Comparison of ENCODE assay signal across 9 cellular contexts in the genomic region with DNA sequence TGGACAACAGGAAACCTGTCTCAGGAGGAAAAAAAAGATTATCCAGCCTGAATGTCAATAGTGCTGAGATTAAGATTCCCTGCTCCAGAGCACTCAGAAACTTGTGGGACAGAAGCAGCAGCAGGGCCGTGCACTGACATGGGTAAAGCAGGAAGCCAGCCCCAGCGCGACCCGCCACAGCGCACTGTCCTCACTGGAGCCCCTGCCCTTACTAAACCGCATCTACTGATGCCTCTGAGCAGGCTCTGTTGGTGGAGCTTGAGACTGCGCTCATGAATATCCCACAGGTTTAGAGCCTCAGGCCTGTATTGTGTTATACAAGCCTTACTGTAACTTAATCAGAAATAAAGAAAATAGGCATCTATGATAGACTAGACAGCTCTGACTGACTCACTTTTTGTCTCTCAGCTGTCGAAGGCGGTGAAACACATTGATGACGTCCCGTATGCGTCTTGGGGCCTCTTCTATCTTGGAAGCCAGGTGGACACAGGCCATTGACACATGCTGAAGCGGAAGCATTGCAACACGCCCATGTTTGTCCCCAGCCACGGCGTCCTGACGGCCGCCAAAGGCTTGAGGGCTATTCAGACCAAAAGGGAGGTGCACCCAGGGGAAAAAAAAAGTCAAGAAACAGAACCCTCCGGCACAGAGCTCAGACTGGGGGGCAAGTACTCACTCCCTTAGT. TPM values are rescaled to one million over a fixed set of nuclear protein-coding genes. Genes with fewer than 3 reads are reported as not detected.
DNase-seq lines count a peak whose midpoint lies in the region; ATAC-seq, FAIRE-seq and TF ChIP-seq lines count a peak whose summit lies in the region.
"Had no signal": no experiment of that assay in that cellular context is flagged by ENCODE, and none has a peak within 500 bp of the region (broad histone marks: within the 10 kb centered on the region; RNA-seq: fewer than 3 reads in every experiment).

No MANE protein-coding gene starts in this region.

- H3K4me3 Mint-ChIP-seq in osteocyte (ENCODE audit: unreplicated experiment) = peak overlapping the region; percentile 85

- DNase-seq in GM06990 (ENCODE audit: extremely low read depth, insufficient read length) = no peak
- DNase-seq in Peyer's patch = no peak
- peak; percentile 70 for DNase-seq in epithelial cell of esophagus (ENCODE audit: low read depth)
- DNase-seq in osteocyte (ENCODE audit: extremely low spot score, unreplicated experiment) = no peak
- DNase-seq in NCI-H446 treated with DMSO at 0.1 percent for 48 hours (lab: John Stamatoyannopoulos, UW) = no peak
- no peak for DNase-seq in RCC 7860 (ENCODE audit: low spot score)
- no peak for DNase-seq in ecto neural progenitor cell (ENCODE audit: low spot score)

- no peak for TF ChIP-seq CTCF in GM06990 (IDR thresholded peaks at IDR 0.05; ENCODE audit: insufficient read depth, low read length, poor library complexity, severe bottlenecking)
- no peak for TF ChIP-seq CTCF in Peyer's patch (IDR thresholded peaks at IDR 0.05)
- TF ChIP-seq CTCF in epithelial cell of esophagus (IDR thresholded peaks at IDR 0.05; ENCODE audit: insufficient read depth, low read depth, low read length, missing control alignments) = no peak
- TF ChIP-seq CTCF in osteocyte (IDR thresholded peaks at IDR 0.05) = no peak

- H3K27me3 Mint-ChIP-seq in osteocyte (ENCODE audit: unreplicated experiment) = no peaks in the 10 kb centered on the region

- no peak for TF ChIP-seq POLR2A in Peyer's patch (IDR thresholded peaks at IDR 0.05)

- peaks cover 29% of the 10 kb centered on the region for H3K4me1 Mint-ChIP-seq in osteocyte (ENCODE audit: unreplicated experiment)

- no peaks in the 10 kb centered on the region for H3K27me3 ChIP-seq in GM06990 (replicated peaks; ENCODE audit: control insufficient read depth, insufficient read depth, low read length)
- H3K27me3 ChIP-seq in Peyer's patch = no peaks in the 10 kb centered on the region

- H3K4me3 ChIP-seq in GM06990 (replicated peaks; ENCODE audit: low read depth, low read length) (peak overlapping the region; percentile 78), Peyer's patch (peak overlapping the region; percentile 83 to 95 (median 92)), epithelial cell of esophagus (ENCODE audit: low read length) (peak overlapping the region; percentile 86)

- H3K36me3 ChIP-seq in GM06990 (ENCODE audit: control insufficient read depth, insufficient read depth, low read length) (peaks cover 35% of the 10 kb centered on the region), Peyer's patch (peaks cover 0 to 69% (median 0%) of the 10 kb centered on the region in 3 donors)

- no peaks in the 10 kb centered on the region for H3K9me3 ChIP-seq in Peyer's patch

- ATAC-seq in GM18867 (IDR thresholded peaks at IDR 0.05; ENCODE audit: unreplicated experiment) = no peak

- H3K9me3 Mint-ChIP-seq in osteocyte (ENCODE audit: unreplicated experiment) = no peaks in the 10 kb centered on the region

- FAIRE-seq in RCC 7860 (lab: Jason Lieb, UNC) = no peak

- H3K36me3 Mint-ChIP-seq in osteocyte (ENCODE audit: unreplicated experiment) = peaks cover 28% of the 10 kb centered on the region

- H3K27ac ChIP-seq in Peyer's patch = peak overlapping the region in 3 of 4 donors; percentile 83 to 87 (median 85)

- H3K27ac Mint-ChIP-seq in osteocyte (ENCODE audit: unreplicated experiment) = peak overlapping the region; percentile 83

- peaks cover 3 to 33% (median 13%) of the 10 kb centered on the region in 4 donors for H3K4me1 ChIP-seq in Peyer's patch

RNA-seq across cellular contexts. Expression of a gene that starts 1.2 kb away (rescaled TPM):
- total RNA-seq in Peyer's patch (1,000 to 10,000 TPM in 1 of 4 donors, 100 to 1,000 TPM in 3; 216 to 1,008 (median 423) TPM), osteocyte (262 and 272 TPM in 2 replicates)

RNA-seq across cellular contexts. Expression of a gene that starts 9.1 kb away (rescaled TPM):
- 10 to 100 TPM; 58.2 to 94.1 (median 78.2) TPM for total RNA-seq in Peyer's patch
- 82.1 and 86.9 TPM in 2 replicates for total RNA-seq in osteocyte

RNA-seq across cellular contexts. Expression of a gene that starts 23.0 kb away (rescaled TPM):
- 100 to 1,000 TPM; 122 to 172 (median 134) TPM for total RNA-seq in Peyer's patch
- 116 and 120 TPM in 2 replicates for total RNA-seq in osteocyte

RNA-seq across cellular contexts. Expression of a gene that starts 23.1 kb away (rescaled TPM):
- total RNA-seq in Peyer's patch (10 to 100 TPM in 1 of 4 donors, 1 to 10 TPM in 2, under 1 TPM in 1; 0.54 to 11.6 (median 2.0) TPM), osteocyte (0.21 and 0.24 TPM in 2 replicates)
- total RNA-seq: T-helper 2 cell treated with Interferon-gamma antibody and Interleukin-4, amounts not matched to agents 100 ng/mL and 5 ng/mL, for 36 hours had no signal

RNA-seq across cellular contexts. Expression of a gene that starts 37.5 kb away (rescaled TPM):
- 10 to 100 TPM in 1 of 4 donors, 1 to 10 TPM in 3; 3.2 to 14.0 (median 6.7) TPM for total RNA-seq in Peyer's patch
- total RNA-seq in osteocyte = 15.6 and 17.5 TPM in 2 replicates
